9 cellular contexts compared by ENCODE assay signal in the genomic region with DNA sequence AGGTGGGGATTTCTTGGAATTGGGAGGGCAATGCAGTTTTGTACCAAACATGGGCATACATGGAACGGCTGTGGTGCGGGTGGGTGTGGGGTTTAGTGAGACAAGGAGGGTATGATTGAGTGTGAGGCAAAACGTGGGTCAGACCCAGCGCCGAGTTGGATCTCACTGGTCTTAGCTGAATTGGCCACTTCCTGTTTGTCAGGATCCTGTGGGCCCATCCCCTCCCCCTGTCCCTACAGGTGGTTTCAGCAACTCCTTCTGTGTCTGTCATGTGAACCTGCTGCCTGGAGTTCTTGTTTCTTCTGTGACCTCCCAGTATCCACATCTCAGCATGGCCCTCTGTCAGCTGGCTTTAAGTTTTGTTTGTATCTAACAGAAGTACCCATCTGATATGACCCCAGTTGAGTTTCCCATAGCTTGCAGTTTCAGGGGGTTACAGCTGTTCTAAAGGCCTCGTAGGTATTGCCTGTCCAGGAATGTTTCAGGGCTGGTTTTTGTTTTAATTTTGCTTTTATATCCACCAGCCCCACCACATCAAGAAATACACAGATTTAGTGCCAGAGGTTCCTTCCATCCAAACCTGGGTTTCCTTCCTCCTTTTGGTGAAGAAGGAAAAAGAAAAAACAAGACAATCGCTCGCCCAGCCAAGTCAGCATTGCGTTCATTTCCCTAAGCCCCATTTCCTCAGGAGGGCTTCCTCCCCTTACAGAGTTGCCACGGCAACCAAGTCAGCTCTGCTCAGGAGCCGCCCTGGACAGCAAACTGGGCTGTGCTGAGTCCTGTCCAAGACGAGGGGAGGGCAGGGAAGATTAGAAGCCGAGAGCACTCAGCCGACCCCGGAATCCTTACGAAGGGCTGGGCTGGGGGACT. TPM values are rescaled to one million over a fixed set of nuclear protein-coding genes. Genes with fewer than 3 reads are reported as not detected.
DNase-seq lines count a peak whose midpoint lies in the region; ATAC-seq and TF ChIP-seq lines count a peak whose summit lies in the region.
"Had no signal": no experiment of that assay in that cellular context is flagged by ENCODE, and none has a peak within 500 bp of the region (broad histone marks: within the 10 kb centered on the region; RNA-seq: fewer than 3 reads in every experiment).

No MANE protein-coding gene starts in this region.

- TF ChIP-seq CTCF in GM20000 (IDR thresholded peaks at IDR 0.05; ENCODE audit: extremely low read depth, missing control alignments) (no peak), Peyer's patch (IDR thresholded peaks at IDR 0.05) (no peak)

- H3K4me3 ChIP-seq in Peyer's patch: no peak overlapping the region

- peaks cover 0 to 30% (median 12%) of the 10 kb centered on the region in 4 donors for H3K4me1 ChIP-seq in Peyer's patch

- DNase-seq in GM20000 (ENCODE audit: low spot score) (peak; percentile 46), Peyer's patch (peak in 1 of 3 donors; percentile 71), fibroblast of peridontal ligament (ENCODE audit: extremely low read depth) (peak; percentile 39), pulmonary artery endothelial cell (ENCODE audit: low read depth, low spot score) (peak; percentile 24), activated gamma-delta T cell treated with Interleukin-2 at 50 U/mL for 16 hours (no peak)

- no peaks in the 10 kb centered on the region for H3K9me3 ChIP-seq in Peyer's patch

- H3K27me3 ChIP-seq in Peyer's patch: no peaks in the 10 kb centered on the region

- peak overlapping the region; percentile 42 to 64 (median 52) for H3K27ac ChIP-seq in Peyer's patch
- H3K27ac ChIP-seq: HL-60 had no signal

- ATAC-seq in GM18517 (IDR thresholded peaks at IDR 0.05; ENCODE audit: unreplicated experiment): no peak
- ATAC-seq in HG03025 (IDR thresholded peaks at IDR 0.05; ENCODE audit: low FRiP score, unreplicated experiment): no peak
- ATAC-seq in HG02870 (IDR thresholded peaks at IDR 0.05; ENCODE audit: unreplicated experiment): no peak

- H3K36me3 ChIP-seq in Peyer's patch: peaks cover 0 to 14% (median 0%) of the 10 kb centered on the region in 3 donors

- no peak for TF ChIP-seq POLR2A in Peyer's patch (IDR thresholded peaks at IDR 0.05)

RNA-seq across cellular contexts. Expression of a gene that starts 6.1 kb away (rescaled TPM):
- total RNA-seq in Peyer's patch: 10 to 100 TPM; 12.2 to 23.9 (median 19.8) TPM
- total RNA-seq in pulmonary artery endothelial cell: 26.5 and 52.2 TPM in 2 replicates

RNA-seq across cellular contexts. Expression of a gene that starts 19.7 kb away (rescaled TPM):
- total RNA-seq in Peyer's patch (10 to 100 TPM; 48.7 to 55.2 (median 52.3) TPM), pulmonary artery endothelial cell (60.9 and 89.8 TPM in 2 replicates)

RNA-seq across cellular contexts. Expression of a gene that starts 57.4 kb away (rescaled TPM):
- total RNA-seq in Peyer's patch (1 to 10 TPM in 2 of 4 donors, under 1 TPM in 1, not detected in 1; 0.35 to 3.3 (median 2.5) TPM), pulmonary artery endothelial cell (0.04 and 0.53 TPM in 2 replicates)
